8 cellular contexts compared by ENCODE assay signal in the genomic region with DNA sequence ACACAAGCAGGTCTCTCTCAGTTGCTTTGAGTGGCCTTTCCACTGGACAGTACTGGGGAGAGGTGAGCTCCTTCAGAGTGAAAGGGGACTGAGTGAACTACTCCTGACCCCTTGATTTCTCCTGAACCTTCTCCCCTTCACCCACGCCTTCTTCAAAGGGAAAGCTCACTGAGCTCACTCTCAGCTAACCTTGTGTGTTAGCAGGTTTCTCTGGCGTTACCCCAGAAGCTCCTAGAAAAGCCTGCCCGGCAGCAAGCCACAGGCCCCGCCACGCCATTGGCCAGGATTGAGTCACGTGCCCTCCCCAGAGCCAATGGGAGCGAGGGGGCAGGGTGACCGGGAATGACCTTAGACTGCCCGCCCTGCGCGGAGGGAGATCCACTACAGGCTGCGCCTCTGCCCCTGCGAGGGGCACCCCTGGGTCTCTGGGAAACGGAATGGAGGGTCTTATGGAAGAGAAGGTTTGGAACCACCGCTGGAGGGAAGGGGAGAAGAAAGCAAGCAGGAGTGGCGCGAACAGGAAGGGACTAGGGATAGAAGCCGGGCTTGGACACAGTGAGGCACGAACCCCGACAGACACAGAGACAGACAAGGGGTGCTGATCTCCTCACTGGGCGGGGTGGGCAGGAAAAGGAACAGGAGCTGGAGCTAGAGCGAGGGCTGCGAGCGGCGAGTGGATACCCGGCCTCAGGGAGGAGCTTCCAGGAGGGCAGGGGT. TPM values are rescaled to one million over a fixed set of nuclear protein-coding genes. Genes with fewer than 3 reads are reported as not detected.
DNase-seq lines count a peak whose midpoint lies in the region; ATAC-seq and TF ChIP-seq lines count a peak whose summit lies in the region.

No MANE protein-coding gene starts in this region.

- H3K27me3 Mint-ChIP-seq in nephron (ENCODE audit: low read depth): no peaks in the 10 kb centered on the region
- H3K27me3 Mint-ChIP-seq in stimulated activated naive CD8-positive, alpha-beta T cell treated with anti-CD3 and anti-CD28 coated beads, Interleukin-15, Interleukin-2, amounts not matched to agents 100 ng/mL and 50 ng/mL, for 24 hours: no peaks in the 10 kb centered on the region

- peak; percentile 36 for DNase-seq in COLO829 (ENCODE audit: low spot score)
- DNase-seq in HS-27A (ENCODE audit: low read depth): peak; percentile 56
- DNase-seq in RPMI8226: peak; percentile 99
- peak; percentile 95 for DNase-seq in activated effector memory CD4-positive, alpha-beta T cell treated with anti-CD3 and anti-CD28 coated beads, Interleukin-2, amount 50 U/mL, for 16 hours
- DNase-seq in fibroblast of the aortic adventitia (ENCODE audit: low read depth): peak; percentile 84

- H3K36me3 Mint-ChIP-seq in nephron (ENCODE audit: low read depth): peaks cover 35% of the 10 kb centered on the region
- peaks cover 24% of the 10 kb centered on the region for H3K36me3 Mint-ChIP-seq in stimulated activated naive CD8-positive, alpha-beta T cell treated with anti-CD3 and anti-CD28 coated beads, Interleukin-15, Interleukin-2, amounts not matched to agents 100 ng/mL and 50 ng/mL, for 24 hours (ENCODE audit: low read depth)

- peak overlapping the region; percentile 83 to 91 (median 90) for H3K27ac Mint-ChIP-seq in nephron
- H3K27ac Mint-ChIP-seq in stimulated activated naive CD8-positive, alpha-beta T cell treated with anti-CD3 and anti-CD28 coated beads, Interleukin-15, Interleukin-2, amounts not matched to agents 100 ng/mL and 50 ng/mL, for 24 hours: peak overlapping the region; percentile 97

- peak overlapping the region; percentile 88 to 90 (median 89) for H3K4me3 Mint-ChIP-seq in nephron
- peak overlapping the region; percentile 90 for H3K4me3 Mint-ChIP-seq in stimulated activated naive CD8-positive, alpha-beta T cell treated with anti-CD3 and anti-CD28 coated beads, Interleukin-15, Interleukin-2, amounts not matched to agents 100 ng/mL and 50 ng/mL, for 24 hours

- ATAC-seq in GM19468 (IDR thresholded peaks at IDR 0.05; ENCODE audit: extremely low read depth, unreplicated experiment): peak; percentile 68

- TF ChIP-seq CTCF in fibroblast of the aortic adventitia (IDR thresholded peaks at IDR 0.05; ENCODE audit: insufficient read depth, low read length) (no peak), nephron (IDR thresholded peaks at IDR 0.05; ENCODE audit: unreplicated experiment in 3 of 3) (no peak)

- H3K9me3 Mint-ChIP-seq in nephron: no peaks in the 10 kb centered on the region
- no peaks in the 10 kb centered on the region for H3K9me3 Mint-ChIP-seq in stimulated activated naive CD8-positive, alpha-beta T cell treated with anti-CD3 and anti-CD28 coated beads, Interleukin-15, Interleukin-2, amounts not matched to agents 100 ng/mL and 50 ng/mL, for 24 hours

- peaks cover 10% of the 10 kb centered on the region for H3K4me1 Mint-ChIP-seq in nephron
- H3K4me1 Mint-ChIP-seq in stimulated activated naive CD8-positive, alpha-beta T cell treated with anti-CD3 and anti-CD28 coated beads, Interleukin-15, Interleukin-2, amounts not matched to agents 100 ng/mL and 50 ng/mL, for 24 hours (ENCODE audit: low read depth): peaks cover 21% of the 10 kb centered on the region

- H3K4me3 ChIP-seq in fibroblast of the aortic adventitia (ENCODE audit: low read depth, low read length): peak overlapping the region; percentile 80

RNA-seq across cellular contexts. Expression of gene CLK3, which starts 17.4 kb away (rescaled TPM):
- total RNA-seq in fibroblast of the aortic adventitia (ENCODE audit: low replicate concordance): 41.5 and 52.6 TPM in 2 replicates

RNA-seq across cellular contexts. Expression of gene ARID3B, which starts 57.3 kb away (rescaled TPM):
- total RNA-seq in fibroblast of the aortic adventitia (ENCODE audit: low replicate concordance): 0.33 and 2.5 TPM in 2 replicates

Comparison
In these comparisons a context has a peak if more than half of its experiments do, and no peak if none do; other contexts are left out.
1. Peak in every context shown above with its lines: DNase-seq, ATAC-seq and H3K4me3 ChIP-seq.
2. DNase-seq: peak in every context shown above with its lines; median percentile 99 in RPMI8226; 95 in activated effector memory CD4-positive, alpha-beta T cell treated with anti-CD3 and anti-CD28 coated beads, Interleukin-2, amount 50 U/mL, for 16 hours; 84 in fibroblast of the aortic adventitia; 56 in HS-27A; 36 in COLO829.